ENCODE assay signal across 8 cellular contexts in the genomic region with DNA sequence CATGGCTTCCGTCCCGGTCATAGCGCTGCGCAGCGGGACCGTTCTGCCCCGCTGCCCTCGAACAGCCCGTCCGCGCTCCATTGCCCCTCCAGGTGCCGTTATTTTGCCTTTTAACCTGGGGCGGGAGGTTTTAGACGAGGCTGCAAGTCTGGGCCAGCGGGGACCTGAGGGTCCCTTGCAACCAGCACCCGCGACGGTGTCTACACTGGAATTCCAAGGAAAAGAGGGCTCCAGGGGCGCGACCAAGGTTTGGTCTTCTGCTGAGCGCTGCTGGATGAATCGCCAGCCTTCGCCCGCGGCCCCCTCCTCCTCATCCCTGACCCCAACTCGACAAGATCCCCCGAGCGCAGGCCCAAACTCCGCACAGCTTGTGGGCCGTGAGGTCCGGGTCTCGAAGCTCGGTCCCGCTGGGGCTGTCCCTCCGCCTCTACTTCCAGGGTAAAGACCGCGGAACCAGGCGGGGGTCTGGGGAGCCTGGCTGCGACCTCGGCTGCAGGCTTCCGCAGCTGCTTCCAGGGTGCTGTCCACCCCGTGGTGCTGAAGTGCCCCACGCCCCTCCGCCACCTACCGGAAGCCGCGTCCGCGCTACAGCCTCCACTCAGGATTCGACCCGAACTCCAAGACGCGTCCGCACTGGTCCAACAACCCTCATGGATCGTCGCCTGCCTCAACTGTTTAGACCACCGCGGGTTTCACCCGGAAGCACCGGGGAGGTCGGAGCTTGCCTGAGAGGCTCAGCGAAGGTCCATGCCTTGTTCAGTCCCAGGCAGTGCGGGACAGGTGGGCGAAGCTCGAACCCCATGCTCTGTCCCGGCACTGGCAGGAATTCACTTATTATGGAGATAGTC. TPM values are rescaled to one million over a fixed set of nuclear protein-coding genes. Genes with fewer than 3 reads are reported as not detected.
DNase-seq lines count a peak whose midpoint lies in the region; ATAC-seq and TF ChIP-seq lines count a peak whose summit lies in the region.

No MANE protein-coding gene starts in this region.

- peaks cover 7 to 36% of the 10 kb centered on the region in 2 donors for H3K4me1 ChIP-seq in adrenal gland (replicated peaks in 1 of 2)
- peaks cover 24% of the 10 kb centered on the region for H3K4me1 ChIP-seq in skeletal muscle satellite cell (ENCODE audit: control insufficient read depth, insufficient read depth, low read length)

- peak in 5 of 6 experiments; percentile 37 to 62 (median 50) for TF ChIP-seq CTCF in adrenal gland (IDR thresholded peaks at IDR 0.05)

- H3K4me3 ChIP-seq in adrenal gland = peak overlapping the region in 1 of 4 donors; percentile 20
- peak overlapping the region; percentile 52 for H3K4me3 ChIP-seq in skeletal muscle satellite cell (ENCODE audit: low read length)

- H3K27ac ChIP-seq in adrenal gland = no peak overlapping the region

- peak overlapping the region; percentile 79 for H3K4me2 ChIP-seq in skeletal muscle satellite cell (ENCODE audit: low read length)

- H3K36me3 ChIP-seq in adrenal gland (replicated peaks in 1 of 2) (no peaks in the 10 kb centered on the region), skeletal muscle satellite cell (ENCODE audit: insufficient read depth, low read length) (no peaks in the 10 kb centered on the region)

- no peak for TF ChIP-seq POLR2A in adrenal gland (IDR thresholded peaks at IDR 0.05)

- H3K27me3 ChIP-seq in adrenal gland (peaks cover 33% of the 10 kb centered on the region), skeletal muscle satellite cell (ENCODE audit: control insufficient read depth, insufficient read depth, low read length) (peaks cover 40% of the 10 kb centered on the region)

- ATAC-seq in HG03442 (IDR thresholded peaks at IDR 0.05; ENCODE audit: unreplicated experiment) (no peak), HG03095 (IDR thresholded peaks at IDR 0.05; ENCODE audit: unreplicated experiment) (no peak), HG03175 (IDR thresholded peaks at IDR 0.05; ENCODE audit: unreplicated experiment) (no peak)

- WGBS in adrenal gland, 4 donors = 6 to 9% (median 6%) methylated on average over 17 to 66 of the region's 66 CpGs

- DNase-seq in GM03348 (ENCODE audit: low spot score) (peak; percentile 86), T follicular helper cell (ENCODE audit: low read depth) (peak; percentile 55), adrenal gland (peak; percentile 71 to 81 (median 77)), hepatic stellate cell (ENCODE audit: low spot score) (peak; percentile 84)

- no peaks in the 10 kb centered on the region for H3K9me3 ChIP-seq in adrenal gland (replicated peaks in 1 of 3)
- H3K9me3 ChIP-seq in skeletal muscle satellite cell (replicated peaks; ENCODE audit: low read length) = no peaks in the 10 kb centered on the region

- H3K9ac ChIP-seq in skeletal muscle satellite cell (ENCODE audit: low read depth, low read length) = no peak overlapping the region

- intact Hi-C loops in adrenal gland (cut with DNase I) = loop anchor here (10.0 kb wide), 1 partner anchor 295 kb away; no protein-coding TSS in a partner anchor

RNA-seq across cellular contexts. Expression of gene CA4, which starts 10.1 kb away (rescaled TPM):
- total RNA-seq in adrenal gland = 1 to 10 TPM in 4 of 8 donors, under 1 TPM in 4; 0.55 to 2.8 (median 1.0) TPM
- 10 to 100 TPM in 1 of 3 donors, 1 to 10 TPM in 1, under 1 TPM in 1; 0.42 to 15.3 (median 2.9) TPM for polyA plus RNA-seq in adrenal gland
- total RNA-seq in skeletal muscle satellite cell (2012; rRNA removed) = not detected in 2 replicates
